Comparison of ENCODE assay signal across 31 cellular contexts in genomic region chr14:98119739-98120138, GRCh38.
"Had no signal": no experiment of that assay in that cellular context is flagged by ENCODE, and none has a peak within 500 bp of the region (broad histone marks: within the 10 kb centered on the region; RNA-seq: fewer than 3 reads in every experiment).

No MANE protein-coding gene starts in this region.

- H3K4me3 Mint-ChIP-seq: activated B cell treated with CpG ODN at 0.5 μM for 24 hours; activated CD4-positive, alpha-beta memory T cell treated with anti-CD3 and anti-CD28 coated beads, Interleukin-2, amount 10 ng/mL, durations not matched to agents 7 days and 5 days; activated CD4-positive, alpha-beta T cell treated with anti-CD3 and anti-CD28 coated beads, Interleukin-2, amount 10 ng/mL, durations not matched to agents 7 days and 5 days; activated naive CD4-positive, alpha-beta T cell treated with anti-CD3 and anti-CD28 coated beads, Interleukin-2, amount 50 U/mL, for 24 hours; activated T-cell treated with anti-CD3 and anti-CD28 coated beads, Interleukin-2, amount 50 U/mL, for 4 hours; activated T-helper 1 cell treated with anti-CD3 and anti-CD28 coated beads, Interleukin-12 subunit alpha, Interleukin-12 subunit beta, Interleukin-2, Interleukin-4 antibody, amounts not matched to agents 30 ng/mL and 10 ng/mL and 1 ng/mL, durations not matched to agents 14 hours and 24 hours and 36 hours; effector memory CD8-positive, alpha-beta T cell; T-helper 17 cell; T-helper 2 cell treated with Interferon-gamma antibody and Interleukin-4, amounts not matched to agents 5 μg/mL and 100 μg/mL, for 36 hours had no signal

- H3K27ac Mint-ChIP-seq: activated B cell treated with CpG ODN at 0.5 μM for 24 hours; activated CD4-positive, alpha-beta memory T cell treated with anti-CD3 and anti-CD28 coated beads, Interleukin-2, amount 10 ng/mL, durations not matched to agents 7 days and 5 days; activated CD4-positive, alpha-beta T cell treated with anti-CD3 and anti-CD28 coated beads, Interleukin-2, amount 10 ng/mL, durations not matched to agents 7 days and 5 days; activated T-helper 1 cell treated with anti-CD3 and anti-CD28 coated beads, Interleukin-12 subunit alpha, Interleukin-12 subunit beta, Interleukin-2, Interleukin-4 antibody, amounts not matched to agents 30 ng/mL and 10 ng/mL and 1 ng/mL, durations not matched to agents 14 hours and 24 hours and 36 hours; effector memory CD8-positive, alpha-beta T cell; T-helper 17 cell; T-helper 2 cell treated with Interferon-gamma antibody and Interleukin-4, amounts not matched to agents 5 μg/mL and 100 μg/mL, for 36 hours had no signal

- H3K27ac ChIP-seq: adrenal gland, body of pancreas, esophagus muscularis mucosa, gastroesophageal sphincter, heart right ventricle, WERI-Rb-1 had no signal

- ATAC-seq: body of pancreas; effector memory CD8-positive, alpha-beta T cell; gastroesophageal sphincter; heart right ventricle; T-helper 17 cell had no signal

- H3K27me3 Mint-ChIP-seq: activated B cell treated with CpG ODN at 0.5 μM for 24 hours; activated CD4-positive, alpha-beta memory T cell treated with anti-CD3 and anti-CD28 coated beads, Interleukin-2, amount 10 ng/mL, durations not matched to agents 7 days and 5 days; activated CD4-positive, alpha-beta T cell treated with anti-CD3 and anti-CD28 coated beads, Interleukin-2, amount 10 ng/mL, durations not matched to agents 7 days and 5 days; activated naive CD4-positive, alpha-beta T cell treated with anti-CD3 and anti-CD28 coated beads, Interleukin-2, amount 50 U/mL, for 24 hours; effector memory CD8-positive, alpha-beta T cell; T-helper 17 cell had no signal

- DNase-seq: activated B cell treated with CpG ODN at 0.5 μM for 24 hours; activated CD4-positive, alpha-beta memory T cell treated with anti-CD3 and anti-CD28 coated beads, Interleukin-2, amount 10 ng/mL, durations not matched to agents 7 days and 5 days; activated CD4-positive, alpha-beta T cell treated with anti-CD3 and anti-CD28 coated beads for 1 hour; activated CD4-positive, alpha-beta T cell treated with anti-CD3 and anti-CD28 coated beads for 4 hours; activated CD4-positive, alpha-beta T cell treated with anti-CD3 and anti-CD28 coated beads, Interleukin-2, amount 10 ng/mL, durations not matched to agents 7 days and 5 days; activated CD4-positive, alpha-beta T cell treated with anti-CD3 and anti-CD28 coated beads, Interleukin-2, amount 50 U/mL, for 4 hours; activated CD8-positive, alpha-beta memory T cell treated with anti-CD3 and anti-CD28 coated beads, Interleukin-2, amount 50 U/mL, for 48 hours; activated gamma-delta T cell treated with Interleukin-2 at 50 U/mL for 16 hours; activated naive CD4-positive, alpha-beta T cell treated with Interleukin-2 at 50 U/mL for 16 hours; activated T-cell treated with anti-CD3 and anti-CD28 coated beads, Interleukin-2, amount 50 U/mL, for 4 hours; adrenal gland; amygdala; aorta; body of pancreas; caudate nucleus; cortex of kidney; dermis blood vessel endothelial cell; effector CD4-positive, alpha-beta T cell; effector memory CD8-positive, alpha-beta T cell; erythroblast; foreskin melanocyte; heart right ventricle; T-helper 1 cell; T-helper 17 cell; T1000; WERI-Rb-1 had no signal

- H3K4me1 ChIP-seq: adrenal gland, body of pancreas, esophagus muscularis mucosa, gastroesophageal sphincter, heart right ventricle had no signal

- H3K27me3 ChIP-seq: adrenal gland, body of pancreas, gastroesophageal sphincter had no signal

- H3K4me1 Mint-ChIP-seq: activated B cell treated with CpG ODN at 0.5 μM for 24 hours had no signal
